In the genomic region with DNA sequence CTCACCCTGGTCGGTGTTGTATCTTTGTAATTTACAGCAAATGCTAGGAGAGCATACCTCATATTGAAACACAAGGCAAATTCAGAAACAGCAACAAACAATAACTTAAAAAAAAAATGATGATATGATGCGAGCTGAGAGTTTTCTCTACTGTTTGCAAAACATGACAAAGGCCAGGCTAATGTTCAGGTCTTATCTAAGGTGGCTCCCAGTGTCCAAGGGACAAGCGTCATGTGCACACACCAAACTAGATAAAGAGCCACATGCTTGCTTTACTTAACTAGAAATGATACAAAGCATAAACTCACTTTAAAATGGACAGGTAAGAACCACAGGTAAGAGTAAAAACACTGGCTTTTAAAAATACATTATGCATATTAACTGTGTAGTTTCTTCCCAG, we compare ENCODE assay signal across 14 cellular contexts.
A peak's percentile ranks its signal among the peaks of the same experiment; 100 is the strongest.
DNase-seq lines count a peak whose midpoint lies in the region; ATAC-seq and TF ChIP-seq lines count a peak whose summit lies in the region.
"Had no signal": no experiment of that assay in that cellular context is flagged by ENCODE, and none has a peak within 500 bp of the region (broad histone marks: within the 10 kb centered on the region; RNA-seq: fewer than 3 reads in every experiment).

No MANE protein-coding gene starts in this region.

- no peak overlapping the region for H2BK5ac ChIP-seq in neuronal stem cell (ENCODE audit: low read length)

- DNase-seq in A673 (ENCODE audit: low spot score): no peak
- no peak for DNase-seq in esophagus muscularis mucosa (ENCODE audit: extremely low spot score)
- DNase-seq in naive thymus-derived CD4-positive, alpha-beta T cell: no peak
- DNase-seq in cerebellar cortex (ENCODE audit: low spot score): no peak
- no peak for DNase-seq in neuronal stem cell (ENCODE audit: low spot score)
- no peak for DNase-seq in HuH-7.5 (ENCODE audit: low spot score)
- no peak for DNase-seq in activated T-helper 1 cell treated with anti-CD3 and anti-CD28 coated beads, Interleukin-12 subunit alpha, Interleukin-12 subunit beta, Interleukin-2, Interleukin-4 antibody, amounts not matched to agents 30 ng/mL and 10 ng/mL and 1 ng/mL, durations not matched to agents 14 hours and 24 hours and 36 hours (ENCODE audit: low spot score)
- DNase-seq: activated CD4-positive, alpha-beta T cell treated with anti-CD3 and anti-CD28 coated beads for 4 hours; NCI-H187; RPMI8226; T-helper 2 cell had no signal

- no peaks in the 10 kb centered on the region for H3K79me1 ChIP-seq in neuronal stem cell (ENCODE audit: low read depth, low read length)

- H3K36me3 Mint-ChIP-seq in naive thymus-derived CD4-positive, alpha-beta T cell: peaks cover 0 to 25% (median 8%) of the 10 kb centered on the region in 5 donors
- H3K36me3 Mint-ChIP-seq in activated T-helper 1 cell treated with anti-CD3 and anti-CD28 coated beads, Interleukin-12 subunit alpha, Interleukin-12 subunit beta, Interleukin-2, Interleukin-4 antibody, amounts not matched to agents 30 ng/mL and 10 ng/mL and 1 ng/mL, durations not matched to agents 14 hours and 24 hours and 36 hours (ENCODE audit: low read depth): peaks cover 3% of the 10 kb centered on the region

- no peak overlapping the region for H2BK120ac ChIP-seq in neuronal stem cell (ENCODE audit: low read depth, low read length)

- no peak overlapping the region for H3K23ac ChIP-seq in neuronal stem cell (ENCODE audit: low read depth, low read length, poor library complexity)

- H3K14ac ChIP-seq in neuronal stem cell (ENCODE audit: low read length): no peak overlapping the region

- H3K9me3 ChIP-seq in A673 (ENCODE audit: low read depth, low read length, poor library complexity, severe bottlenecking) (no peaks in the 10 kb centered on the region), HUES48 (ENCODE audit: control insufficient read depth, insufficient read depth, low read length) (no peaks in the 10 kb centered on the region), esophagus muscularis mucosa (no peaks in the 10 kb centered on the region), neuronal stem cell (replicated peaks in 1 of 2; ENCODE audit: control insufficient read depth in 2 of 2, insufficient read depth in 1 of 2, low read depth in 1 of 2, low read length in 2 of 2) (no peaks in the 10 kb centered on the region)
- no peaks in the 10 kb centered on the region for H3K9me3 ChIP-seq in naive thymus-derived CD4-positive, alpha-beta T cell (ENCODE audit: control insufficient read depth in 2 of 3, low read length in 3 of 3)

- CTCF ChIA-PET in A673 (lab: Charles Lee): no interaction called here
- CTCF ChIA-PET in naive thymus-derived CD4-positive, alpha-beta T cell (lab: Charles Lee): no interaction called here

- no peaks in the 10 kb centered on the region for H3K27me3 ChIP-seq in A673 (replicated peaks; ENCODE audit: insufficient read depth, low read depth, low read length, poor library complexity)
- no peaks in the 10 kb centered on the region for H3K27me3 ChIP-seq in HUES48 (ENCODE audit: control insufficient read depth, insufficient read depth, low read length)
- no peaks in the 10 kb centered on the region for H3K27me3 ChIP-seq in esophagus muscularis mucosa
- no peaks in the 10 kb centered on the region for H3K27me3 ChIP-seq in naive thymus-derived CD4-positive, alpha-beta T cell (ENCODE audit: control insufficient read depth in 2 of 2, insufficient read depth in 2 of 2, low read length in 2 of 2)
- H3K27me3 ChIP-seq in neuronal stem cell (ENCODE audit: control insufficient read depth in 3 of 3, insufficient read depth in 3 of 3, low read depth in 1 of 3, low read length in 3 of 3): no peaks in the 10 kb centered on the region

- H3K4ac ChIP-seq in neuronal stem cell (ENCODE audit: low read length): no peak overlapping the region

- H3K27ac Mint-ChIP-seq in naive thymus-derived CD4-positive, alpha-beta T cell: peak overlapping the region in 8 of 9 donors; percentile 23 to 84 (median 82)
- H3K27ac Mint-ChIP-seq in activated T-helper 1 cell treated with anti-CD3 and anti-CD28 coated beads, Interleukin-12 subunit alpha, Interleukin-12 subunit beta, Interleukin-2, Interleukin-4 antibody, amounts not matched to agents 30 ng/mL and 10 ng/mL and 1 ng/mL, durations not matched to agents 14 hours and 24 hours and 36 hours: no peak overlapping the region
- H3K27ac Mint-ChIP-seq: CD14-positive monocyte had no signal

- POLR2A ChIA-PET in A673 (lab: Charles Lee; ENCODE audit: low non-redundant PET): interaction anchor here (0.5 kb wide), 1 partner anchor 21 kb away, joined by 3 read pairs; no protein-coding TSS in a partner anchor
- POLR2A ChIA-PET in naive thymus-derived CD4-positive, alpha-beta T cell (lab: Charles Lee): interaction anchor here (0.6 kb wide), 1 partner anchor 54 kb away, joined by 3 read pairs; no protein-coding TSS in a partner anchor

- no peak overlapping the region for H3K18ac ChIP-seq in neuronal stem cell (ENCODE audit: low read length)

- no peaks in the 10 kb centered on the region for H3K27me3 Mint-ChIP-seq in naive thymus-derived CD4-positive, alpha-beta T cell
- peaks cover 7% of the 10 kb centered on the region for H3K27me3 Mint-ChIP-seq in activated T-helper 1 cell treated with anti-CD3 and anti-CD28 coated beads, Interleukin-12 subunit alpha, Interleukin-12 subunit beta, Interleukin-2, Interleukin-4 antibody, amounts not matched to agents 30 ng/mL and 10 ng/mL and 1 ng/mL, durations not matched to agents 14 hours and 24 hours and 36 hours (ENCODE audit: insufficient read depth)

- no peak overlapping the region for H2AFZ ChIP-seq in neuronal stem cell (ENCODE audit: low read length)

- no peak overlapping the region for H2BK15ac ChIP-seq in neuronal stem cell (ENCODE audit: low read length)

- H2BK12ac ChIP-seq in neuronal stem cell (ENCODE audit: low read length): no peak overlapping the region

- intact Hi-C loops in A673 (cut with micrococcal nuclease; ENCODE audit: unreplicated experiment): loop anchor here (10.0 kb wide), 1 partner anchor 673 kb away; no protein-coding TSS in a partner anchor
- intact Hi-C loops in esophagus muscularis mucosa (cut with DNase I): no loop called here
- intact Hi-C loops in naive thymus-derived CD4-positive, alpha-beta T cell (cut with micrococcal nuclease): no loop called here
- intact Hi-C loops in activated T-helper 1 cell treated with anti-CD3 and anti-CD28 coated beads, Interleukin-12 subunit alpha, Interleukin-12 subunit beta, Interleukin-2, Interleukin-4 antibody, amounts not matched to agents 30 ng/mL and 10 ng/mL and 1 ng/mL, durations not matched to agents 14 hours and 24 hours and 36 hours (cut with micrococcal nuclease): no loop called here

- no peak overlapping the region for H4K8ac ChIP-seq in neuronal stem cell (ENCODE audit: low read depth, low read length)

- peaks cover 12 to 99% (median 98%) of the 10 kb centered on the region in 7 donors for H3K4me1 Mint-ChIP-seq in naive thymus-derived CD4-positive, alpha-beta T cell
- H3K4me1 Mint-ChIP-seq in activated T-helper 1 cell treated with anti-CD3 and anti-CD28 coated beads, Interleukin-12 subunit alpha, Interleukin-12 subunit beta, Interleukin-2, Interleukin-4 antibody, amounts not matched to agents 30 ng/mL and 10 ng/mL and 1 ng/mL, durations not matched to agents 14 hours and 24 hours and 36 hours (ENCODE audit: low read depth): peaks cover 5% of the 10 kb centered on the region

- peaks cover 70% of the 10 kb centered on the region for H3K4me1 ChIP-seq in A673 (ENCODE audit: insufficient read depth, low read length, poor library complexity, severe bottlenecking)
- H3K4me1 ChIP-seq in HUES48 (ENCODE audit: control insufficient read depth, insufficient read depth, low read length): peaks cover 47% of the 10 kb centered on the region
- peaks cover 46 to 89% (median 70%) of the 10 kb centered on the region in 4 donors for H3K4me1 ChIP-seq in esophagus muscularis mucosa
- peaks cover 0 to 53% of the 10 kb centered on the region in 2 donors for H3K4me1 ChIP-seq in naive thymus-derived CD4-positive, alpha-beta T cell (ENCODE audit: control insufficient read depth in 2 of 2, insufficient read depth in 2 of 2, low read length in 2 of 2)
- peaks cover 11 to 20% of the 10 kb centered on the region in 2 donors for H3K4me1 ChIP-seq in neuronal stem cell (ENCODE audit: control insufficient read depth in 2 of 2, insufficient read depth in 1 of 2, low read depth in 1 of 2, low read length in 2 of 2)

- TF ChIP-seq POLR2A in esophagus muscularis mucosa (IDR thresholded peaks at IDR 0.05; ENCODE audit: low read depth): no peak

- H3K36me3 ChIP-seq in A673 (ENCODE audit: insufficient read depth, low read length, poor library complexity, severe bottlenecking) (no peaks in the 10 kb centered on the region), HUES48 (ENCODE audit: control insufficient read depth, insufficient read depth, low read length) (no peaks in the 10 kb centered on the region), esophagus muscularis mucosa (no peaks in the 10 kb centered on the region), neuronal stem cell (replicated peaks in 1 of 2; ENCODE audit: control insufficient read depth in 2 of 2, insufficient read depth in 2 of 2, low read length in 2 of 2) (no peaks in the 10 kb centered on the region)
- no peaks in the 10 kb centered on the region for H3K36me3 ChIP-seq in naive thymus-derived CD4-positive, alpha-beta T cell (ENCODE audit: control insufficient read depth in 2 of 3, insufficient read depth in 3 of 3, low read length in 3 of 3)

- 89% methylated on average over 3 of the region's 3 CpGs for WGBS in esophagus muscularis mucosa
- WGBS in neuronal stem cell (ENCODE audit: extremely low coverage in 2 of 2, insufficient read length in 2 of 2, insufficient replicate concordance in 1 of 2), 2 donors: no CpG with 5 or more reads among the region's 3 CpGs

- no TSS peak for BruUV-seq in A673 (replicated peaks; lab: Mats Ljungman, UMichigan)

- no peak overlapping the region for H2AK5ac ChIP-seq in neuronal stem cell (ENCODE audit: low read depth, low read length)

- H3K9ac ChIP-seq in HUES48 (ENCODE audit: low read depth, low read length): no peak overlapping the region
- no peak overlapping the region for H3K9ac ChIP-seq in neuronal stem cell (ENCODE audit: low read depth, low read length, poor library complexity)

- H3K27ac ChIP-seq in A673 (ENCODE audit: low read depth, low read length, poor library complexity, severe bottlenecking) (peak overlapping the region; percentile 98), HUES48 (ENCODE audit: low read depth, low read length) (peak overlapping the region; percentile 71), esophagus muscularis mucosa (replicated peaks in 1 of 4) (peak overlapping the region; percentile 41 to 89 (median 84)), neuronal stem cell (replicated peaks; ENCODE audit: low read length) (no peak overlapping the region)
- no peak overlapping the region for H3K27ac ChIP-seq in naive thymus-derived CD4-positive, alpha-beta T cell (ENCODE audit: low read depth, low read length)

- ATAC-seq in naive thymus-derived CD4-positive, alpha-beta T cell: no peak
- ATAC-seq: GM12878 had no signal

- peaks cover 0 to 7% (median 0%) of the 10 kb centered on the region in 11 donors for H3K9me3 Mint-ChIP-seq in naive thymus-derived CD4-positive, alpha-beta T cell
- H3K9me3 Mint-ChIP-seq in activated T-helper 1 cell treated with anti-CD3 and anti-CD28 coated beads, Interleukin-12 subunit alpha, Interleukin-12 subunit beta, Interleukin-2, Interleukin-4 antibody, amounts not matched to agents 30 ng/mL and 10 ng/mL and 1 ng/mL, durations not matched to agents 14 hours and 24 hours and 36 hours: no peaks in the 10 kb centered on the region
- H3K9me3 Mint-ChIP-seq: CD14-positive monocyte had no signal

- TF ChIP-seq CTCF in A673 (conservative IDR thresholded peaks at IDR 0.05; ENCODE audit: low read depth, low read length) (no peak), esophagus muscularis mucosa (IDR thresholded peaks at IDR 0.05) (no peak)

- TF ChIP-seq EP300 in esophagus muscularis mucosa (IDR thresholded peaks at IDR 0.05): no peak

- no peak overlapping the region for H3K4me3 ChIP-seq in A673 (ENCODE audit: low read depth, low read length, poor library complexity, severe bottlenecking)
- H3K4me3 ChIP-seq in HUES48 (ENCODE audit: low read depth, low read length): no peak overlapping the region
- H3K4me3 ChIP-seq in esophagus muscularis mucosa: no peak overlapping the region
- H3K4me3 ChIP-seq in naive thymus-derived CD4-positive, alpha-beta T cell (ENCODE audit: low read length): no peak overlapping the region
- no peak overlapping the region for H3K4me3 ChIP-seq in neuronal stem cell (ENCODE audit: low read length in 2 of 2)
- H3K4me3 ChIP-seq: GM12878 had no signal

- H3K4me3 Mint-ChIP-seq in naive thymus-derived CD4-positive, alpha-beta T cell: peak overlapping the region in 7 of 10 donors; percentile 3 to 78 (median 54)
- no peak overlapping the region for H3K4me3 Mint-ChIP-seq in activated T-helper 1 cell treated with anti-CD3 and anti-CD28 coated beads, Interleukin-12 subunit alpha, Interleukin-12 subunit beta, Interleukin-2, Interleukin-4 antibody, amounts not matched to agents 30 ng/mL and 10 ng/mL and 1 ng/mL, durations not matched to agents 14 hours and 24 hours and 36 hours
- H3K4me3 Mint-ChIP-seq: CD14-positive monocyte had no signal

- no peak overlapping the region for H3K4me2 ChIP-seq in neuronal stem cell (ENCODE audit: insufficient read depth, low read length, poor library complexity, severe bottlenecking)

- no peak overlapping the region for H4K91ac ChIP-seq in neuronal stem cell (ENCODE audit: low read depth, low read length, poor library complexity)

Comparison
In these comparisons a context has a peak if more than half of its experiments do, and no peak if none do; other contexts are left out.
1. H3K27ac ChIP-seq: peak in A673 (single experiment), HUES48 (single experiment) and esophagus muscularis mucosa (4 of 4); none in naive thymus-derived CD4-positive, alpha-beta T cell (single experiment) and neuronal stem cell (single experiment).